19 cellular contexts compared by ENCODE assay signal in the genomic region with DNA sequence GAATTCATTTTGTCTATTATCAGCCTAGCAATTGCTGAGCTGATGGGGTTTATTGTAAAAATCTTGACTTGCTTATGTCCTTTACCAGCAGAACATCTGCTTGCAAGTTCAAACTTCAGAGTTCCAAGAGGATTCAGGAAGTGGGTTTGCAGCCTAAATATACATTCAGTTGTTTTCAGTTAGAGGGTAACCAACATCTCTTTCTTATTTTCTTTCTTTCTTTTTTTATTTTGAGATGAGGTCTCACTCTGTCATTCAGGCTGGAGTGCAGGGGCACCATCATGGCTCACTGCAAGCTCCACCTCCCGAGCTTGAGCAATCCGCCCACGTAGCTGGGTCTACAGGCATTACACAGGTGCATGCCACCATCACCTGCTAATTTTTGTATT.
"Had no signal": no experiment of that assay in that cellular context is flagged by ENCODE, and none has a peak within 500 bp of the region (broad histone marks: within the 10 kb centered on the region; RNA-seq: fewer than 3 reads in every experiment).

No MANE protein-coding gene starts in this region.

- H3K9me3 ChIP-seq: right lobe of liver, testis had no signal

- H3K27ac Mint-ChIP-seq: activated naive CD8-positive, alpha-beta T cell treated with anti-CD3 and anti-CD28 coated beads for 36 hours; memory B cell; natural killer cell treated with Interleukin-12 subunit alpha and Interleukin-12 subunit beta and Interleukin-15 and Interleukin-18, amount 100 ng/mL, for 72 hours; progenitor cell of endocrine pancreas had no signal

- DNase-seq: activated CD4-positive, alpha-beta T cell treated with anti-CD3 and anti-CD28 coated beads, Interleukin-2, amount 50 U/mL, for 48 hours; activated CD4-positive, CD25-positive, alpha-beta regulatory T cell treated with anti-CD3 and anti-CD28 coated beads, Interleukin-2, amount 50 U/mL, for 72 hours; activated effector memory CD4-positive, alpha-beta T cell treated with anti-CD3 and anti-CD28 coated beads, Interleukin-2, amount 50 U/mL, for 16 hours; activated naive CD8-positive, alpha-beta T cell treated with anti-CD3 and anti-CD28 coated beads for 36 hours; activated T-cell treated with anti-CD3 and anti-CD28 coated beads, Interleukin-2, amount 50 U/mL, for 48 hours; dorsolateral prefrontal cortex; erythroblast; nucleus accumbens; right lobe of liver; SK-N-SH; stimulated activated naive CD8-positive, alpha-beta T cell treated with anti-CD3 and anti-CD28 coated beads, Interleukin-15, Interleukin-2, amounts not matched to agents 100 U/mL and 50 U/mL, for 24 hours; T-helper 1 cell; T1000; testis had no signal

- H3K27ac ChIP-seq: dorsolateral prefrontal cortex, hepatocyte, right lobe of liver, testis had no signal

- H3K4me1 ChIP-seq: right lobe of liver, testis had no signal

- H3K27me3 ChIP-seq: hepatocyte, right lobe of liver, testis had no signal

- H3K9me3 Mint-ChIP-seq: activated naive CD8-positive, alpha-beta T cell treated with anti-CD3 and anti-CD28 coated beads for 36 hours; memory B cell; natural killer cell treated with Interleukin-12 subunit alpha and Interleukin-12 subunit beta and Interleukin-15 and Interleukin-18, amount 100 ng/mL, for 72 hours had no signal

- H3K4me3 ChIP-seq: dorsolateral prefrontal cortex, hepatocyte, right lobe of liver, testis had no signal

- H3K79me2 ChIP-seq: hepatocyte had no signal

- H3K36me3 Mint-ChIP-seq: activated naive CD8-positive, alpha-beta T cell treated with anti-CD3 and anti-CD28 coated beads for 36 hours; memory B cell; natural killer cell treated with Interleukin-12 subunit alpha and Interleukin-12 subunit beta and Interleukin-15 and Interleukin-18, amount 100 ng/mL, for 72 hours had no signal

- H3K4me3 Mint-ChIP-seq: activated naive CD8-positive, alpha-beta T cell treated with anti-CD3 and anti-CD28 coated beads for 36 hours; memory B cell; natural killer cell treated with Interleukin-12 subunit alpha and Interleukin-12 subunit beta and Interleukin-15 and Interleukin-18, amount 100 ng/mL, for 72 hours had no signal

- H3K9ac ChIP-seq: SK-N-SH had no signal

- H3K4me1 Mint-ChIP-seq: activated naive CD8-positive, alpha-beta T cell treated with anti-CD3 and anti-CD28 coated beads for 36 hours; memory B cell had no signal

- H3K4me2 ChIP-seq: hepatocyte, SK-N-SH had no signal

- H2AFZ ChIP-seq: hepatocyte had no signal

- H3K36me3 ChIP-seq: right lobe of liver had no signal

- H3K27me3 Mint-ChIP-seq: activated naive CD8-positive, alpha-beta T cell treated with anti-CD3 and anti-CD28 coated beads for 36 hours; progenitor cell of endocrine pancreas had no signal

- ATAC-seq: left lobe of liver; natural killer cell treated with Interleukin-12 subunit alpha and Interleukin-12 subunit beta and Interleukin-15 and Interleukin-18, amount 100 ng/mL, for 72 hours; right lobe of liver; stimulated activated naive CD8-positive, alpha-beta T cell treated with anti-CD3 and anti-CD28 coated beads, Interleukin-15, Interleukin-2, amounts not matched to agents 100 U/mL and 50 U/mL, for 24 hours had no signal
